17 cellular contexts compared by ENCODE assay signal in the genomic region with DNA sequence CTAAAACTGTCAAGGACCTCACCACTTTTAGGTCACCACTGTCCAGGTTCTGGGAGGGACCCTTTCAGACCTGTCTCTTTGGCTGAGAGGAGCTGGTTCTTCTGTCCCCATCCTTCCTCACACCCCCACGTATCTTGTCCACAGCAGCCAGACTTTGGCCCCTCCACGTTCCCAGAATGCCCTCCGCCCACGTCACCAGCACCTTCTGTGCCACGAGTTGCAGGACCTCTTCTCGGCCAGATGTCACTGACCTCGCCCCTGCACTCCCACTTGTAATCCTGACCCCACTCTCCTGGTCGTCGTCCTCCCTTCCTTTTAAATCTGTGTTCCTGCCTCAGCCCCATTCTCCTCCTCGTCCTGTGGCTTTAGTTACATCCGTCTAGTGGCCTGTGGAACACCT. TPM values are rescaled to one million over a fixed set of nuclear protein-coding genes. Genes with fewer than 3 reads are reported as not detected.
"Had no signal": no experiment of that assay in that cellular context is flagged by ENCODE, and none has a peak within 500 bp of the region (broad histone marks: within the 10 kb centered on the region; RNA-seq: fewer than 3 reads in every experiment).

No MANE protein-coding gene starts in this region.

- H3K36me3 ChIP-seq: brain microvascular endothelial cell, esophagus muscularis mucosa, heart right ventricle, left lung, lower lobe of right lung, neutrophil, ovary, prostate gland, sigmoid colon, suprapubic skin, tibial artery, upper lobe of right lung had no signal

- H3K9me3 Mint-ChIP-seq: activated CD4-positive, alpha-beta T cell treated with anti-CD3 and anti-CD28 coated beads, Interleukin-2, amount 10 ng/mL, durations not matched to agents 7 days and 5 days; activated naive CD8-positive, alpha-beta T cell treated with anti-CD3 and anti-CD28 coated beads, Interleukin-2, amount 10 ng/mL, durations not matched to agents 7 days and 5 days; natural killer cell treated with Interleukin-12 subunit alpha and Interleukin-12 subunit beta and Interleukin-15 and Interleukin-18, amount 100 ng/mL, for 72 hours had no signal

- H3K27ac Mint-ChIP-seq: activated CD4-positive, alpha-beta T cell treated with anti-CD3 and anti-CD28 coated beads, Interleukin-2, amount 10 ng/mL, durations not matched to agents 7 days and 5 days; activated naive CD8-positive, alpha-beta T cell treated with anti-CD3 and anti-CD28 coated beads, Interleukin-2, amount 10 ng/mL, durations not matched to agents 7 days and 5 days had no signal

- H3K4me1 ChIP-seq: foreskin keratinocyte, heart right ventricle, left lung, lower lobe of right lung, prostate gland, sigmoid colon, suprapubic skin, tibial artery, upper lobe of right lung had no signal

- H3K36me3 Mint-ChIP-seq: activated naive CD8-positive, alpha-beta T cell treated with anti-CD3 and anti-CD28 coated beads, Interleukin-2, amount 10 ng/mL, durations not matched to agents 7 days and 5 days; natural killer cell treated with Interleukin-12 subunit alpha and Interleukin-12 subunit beta and Interleukin-15 and Interleukin-18, amount 100 ng/mL, for 72 hours had no signal

- DNase-seq: brain microvascular endothelial cell, foreskin keratinocyte, left lung, lower lobe of right lung, sigmoid colon, tibial artery, upper lobe of right lung had no signal

- H3K4me3 ChIP-seq: esophagus muscularis mucosa, heart right ventricle, left lung, lower lobe of right lung, ovary, prostate gland, sigmoid colon, suprapubic skin, tibial artery, upper lobe of right lung had no signal

- H3K4me1 Mint-ChIP-seq: activated CD4-positive, alpha-beta T cell treated with anti-CD3 and anti-CD28 coated beads, Interleukin-2, amount 10 ng/mL, durations not matched to agents 7 days and 5 days had no signal

- H3K27ac ChIP-seq: brain microvascular endothelial cell, esophagus muscularis mucosa, foreskin keratinocyte, heart right ventricle, left lung, lower lobe of right lung, neutrophil, ovary, prostate gland, sigmoid colon, suprapubic skin, tibial artery, upper lobe of right lung had no signal

- ATAC-seq: natural killer cell treated with Interleukin-12 subunit alpha and Interleukin-12 subunit beta and Interleukin-15 and Interleukin-18, amount 100 ng/mL, for 72 hours had no signal

- H3K4me3 Mint-ChIP-seq: activated CD4-positive, alpha-beta T cell treated with anti-CD3 and anti-CD28 coated beads, Interleukin-2, amount 10 ng/mL, durations not matched to agents 7 days and 5 days; activated naive CD8-positive, alpha-beta T cell treated with anti-CD3 and anti-CD28 coated beads, Interleukin-2, amount 10 ng/mL, durations not matched to agents 7 days and 5 days; natural killer cell treated with Interleukin-12 subunit alpha and Interleukin-12 subunit beta and Interleukin-15 and Interleukin-18, amount 100 ng/mL, for 72 hours had no signal

- H3K27me3 Mint-ChIP-seq: activated CD4-positive, alpha-beta T cell treated with anti-CD3 and anti-CD28 coated beads, Interleukin-2, amount 10 ng/mL, durations not matched to agents 7 days and 5 days; activated naive CD8-positive, alpha-beta T cell treated with anti-CD3 and anti-CD28 coated beads, Interleukin-2, amount 10 ng/mL, durations not matched to agents 7 days and 5 days had no signal

- H3K9me3 ChIP-seq: esophagus muscularis mucosa, heart right ventricle, left lung, lower lobe of right lung, neutrophil, ovary, prostate gland, sigmoid colon, suprapubic skin, tibial artery, upper lobe of right lung had no signal

- H3K27me3 ChIP-seq: brain microvascular endothelial cell, left lung, neutrophil, ovary, suprapubic skin, upper lobe of right lung had no signal

RNA-seq across cellular contexts. Expression of gene GHRL, which starts 50.8 kb away (rescaled TPM):
- total RNA-seq: astrocyte, foreskin keratinocyte had no signal
- polyA plus RNA-seq: foreskin keratinocyte had no signal
